Comparison of ENCODE assay signal across 8 cellular contexts in the genomic region with DNA sequence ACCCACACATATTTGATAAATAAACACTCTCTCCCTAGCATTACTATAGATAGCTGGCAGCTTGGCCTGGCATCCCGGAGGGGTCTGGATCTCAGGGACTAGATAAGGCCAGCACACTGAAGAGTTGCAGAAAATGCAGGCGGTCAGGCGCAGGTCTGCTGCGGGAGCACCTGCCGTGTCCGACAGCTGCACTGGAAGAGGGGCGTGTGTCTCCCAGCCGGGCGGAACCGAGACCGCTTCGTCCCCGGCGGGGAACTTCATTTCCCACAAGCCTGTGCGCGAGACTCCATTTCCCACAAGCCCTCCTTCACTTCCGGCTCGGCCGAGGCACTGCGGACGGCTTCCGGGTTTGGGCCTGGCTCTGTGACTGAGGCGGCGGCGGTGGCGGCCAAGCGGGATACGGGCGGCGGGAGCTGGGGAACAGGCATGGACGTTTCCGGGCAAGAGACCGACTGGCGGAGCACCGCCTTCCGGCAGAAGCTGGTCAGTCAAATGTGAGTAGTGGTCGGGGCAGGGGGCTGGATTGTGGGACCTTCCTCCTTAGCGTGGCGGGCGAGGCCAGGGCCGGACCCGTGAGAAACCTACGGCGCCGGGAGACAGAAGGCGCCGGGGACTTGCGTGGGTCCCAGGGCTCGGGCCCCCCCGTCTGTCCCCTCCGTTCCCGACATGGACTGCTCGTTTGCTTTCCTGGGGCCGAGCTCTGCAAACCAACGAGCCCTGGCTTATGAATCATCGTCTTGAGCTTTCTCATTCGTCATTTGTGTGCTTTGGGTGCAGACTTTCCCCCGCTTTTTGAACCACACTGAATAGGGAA. TPM values are rescaled to one million over a fixed set of nuclear protein-coding genes. Genes with fewer than 3 reads are reported as not detected.
A peak's percentile ranks its signal among the peaks of the same experiment; 100 is the strongest.
DNase-seq lines count a peak whose midpoint lies in the region; ATAC-seq and TF ChIP-seq lines count a peak whose summit lies in the region.

A gene with protein sequence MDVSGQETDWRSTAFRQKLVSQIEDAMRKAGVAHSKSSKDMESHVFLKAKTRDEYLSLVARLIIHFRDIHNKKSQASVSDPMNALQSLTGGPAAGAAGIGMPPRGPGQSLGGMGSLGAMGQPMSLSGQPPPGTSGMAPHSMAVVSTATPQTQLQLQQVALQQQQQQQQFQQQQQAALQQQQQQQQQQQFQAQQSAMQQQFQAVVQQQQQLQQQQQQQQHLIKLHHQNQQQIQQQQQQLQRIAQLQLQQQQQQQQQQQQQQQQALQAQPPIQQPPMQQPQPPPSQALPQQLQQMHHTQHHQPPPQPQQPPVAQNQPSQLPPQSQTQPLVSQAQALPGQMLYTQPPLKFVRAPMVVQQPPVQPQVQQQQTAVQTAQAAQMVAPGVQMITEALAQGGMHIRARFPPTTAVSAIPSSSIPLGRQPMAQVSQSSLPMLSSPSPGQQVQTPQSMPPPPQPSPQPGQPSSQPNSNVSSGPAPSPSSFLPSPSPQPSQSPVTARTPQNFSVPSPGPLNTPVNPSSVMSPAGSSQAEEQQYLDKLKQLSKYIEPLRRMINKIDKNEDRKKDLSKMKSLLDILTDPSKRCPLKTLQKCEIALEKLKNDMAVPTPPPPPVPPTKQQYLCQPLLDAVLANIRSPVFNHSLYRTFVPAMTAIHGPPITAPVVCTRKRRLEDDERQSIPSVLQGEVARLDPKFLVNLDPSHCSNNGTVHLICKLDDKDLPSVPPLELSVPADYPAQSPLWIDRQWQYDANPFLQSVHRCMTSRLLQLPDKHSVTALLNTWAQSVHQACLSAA (plus strand): TSS at position 358 of the 814 bp plus-strand sequence. CDS start 69 bp downstream, at position 427.

- peak; percentile 94 for DNase-seq in D341Med (ENCODE audit: low spot score)
- DNase-seq in HuH-7.5 (ENCODE audit: low spot score), result peak; percentile 55
- peak; percentile 83 for DNase-seq in PC-3
- DNase-seq in activated T-cell treated with anti-CD3 and anti-CD28 coated beads for 48 hours (ENCODE audit: low read depth), result peak; percentile 85
- peak; percentile 92 to 94 for DNase-seq in erythroblast (lab: John Stamatoyannopoulos, UW)
- peak; percentile 74 to 76 for DNase-seq in stimulated activated CD8-positive, alpha-beta memory T cell treated with anti-CD3 and anti-CD28 coated beads, Interleukin-7, amount 100 ng/mL, for 1 hour (ENCODE audit: low read depth in 2 of 2)

- peaks cover 6% of the 10 kb centered on the region for H3F3A ChIP-seq in PC-3 (ENCODE audit: low read length, unreplicated experiment)

- CTCF ChIA-PET in PC-3 (lab: Charles Lee), result no interaction called here

- H3K9me2 ChIP-seq in PC-3 (replicated peaks; ENCODE audit: low read length), result no peaks in the 10 kb centered on the region

- H3K4me1 ChIP-seq in PC-3 (ENCODE audit: insufficient read depth, low read length) (peaks cover 44% of the 10 kb centered on the region), mucosa of stomach (ENCODE audit: control insufficient read depth, insufficient read depth, low read length) (peaks cover 38% of the 10 kb centered on the region)

- H3K27me3 ChIP-seq in PC-3 (ENCODE audit: low read length) (no peaks in the 10 kb centered on the region), mucosa of stomach (ENCODE audit: control insufficient read depth, insufficient read depth, low read length) (no peaks in the 10 kb centered on the region)

- H2AFZ ChIP-seq in PC-3 (ENCODE audit: low read length), result peak within 1 kb of the TSS; percentile 50

- H3K79me2 ChIP-seq in PC-3 (ENCODE audit: low read length), result peaks cover 52% of the 10 kb centered on the region

- H3K4me3 ChIP-seq in PC-3 (ENCODE audit: low read length), result peak within 1 kb of the TSS; percentile 80
- H3K4me3 ChIP-seq in mucosa of stomach (ENCODE audit: low read length), result peak within 1 kb of the TSS; percentile 42

- H3K9ac ChIP-seq in PC-3 (ENCODE audit: low read length), result peak within 1 kb of the TSS; percentile 100
- peak within 1 kb of the TSS; percentile 97 for H3K9ac ChIP-seq in mucosa of stomach (ENCODE audit: low read length)

- no peak for TF ChIP-seq CTCF in PC-3 (conservative IDR thresholded peaks at IDR 0.05; ENCODE audit: low read depth, low read length)

- peaks cover 5% of the 10 kb centered on the region for H3K36me3 ChIP-seq in PC-3 (ENCODE audit: low read depth, low read length)
- H3K36me3 ChIP-seq in mucosa of stomach (ENCODE audit: control insufficient read depth, insufficient read depth, low read length), result no peaks in the 10 kb centered on the region

- H3K9me3 ChIP-seq in PC-3 (ENCODE audit: low read length) (no peaks in the 10 kb centered on the region), mucosa of stomach (ENCODE audit: control insufficient read depth, low read length) (no peaks in the 10 kb centered on the region)

- POLR2A ChIA-PET in PC-3 (lab: Charles Lee; ENCODE audit: unreplicated experiment), result interaction anchor here (0.6 to 1.4 kb wide), 2 partner anchors 13 to 23 kb away, joined by 3 to 5 read pairs; no protein-coding TSS in a partner anchor

- peaks cover 25% of the 10 kb centered on the region for H4K20me1 ChIP-seq in PC-3 (ENCODE audit: low read length)

- TSS peak; percentile 76 for BruUV-seq in PC-3 (replicated peaks; lab: Mats Ljungman, UMichigan)

- H3K27ac ChIP-seq in PC-3 (ENCODE audit: low read length), result peak within 1 kb of the TSS; percentile 100

- intact Hi-C loops in PC-3 (cut with micrococcal nuclease), result loop anchor here (5.0 kb wide), 1 partner anchor 60 kb away; no protein-coding TSS in a partner anchor

- peak; percentile 82 for TF ChIP-seq POLR2A in erythroblast (IDR thresholded peaks at IDR 0.05; ENCODE audit: low read length)

- H3K4me2 ChIP-seq in PC-3 (ENCODE audit: low read length), result peak within 1 kb of the TSS; percentile 97

- ATAC-seq in GM21423 (IDR thresholded peaks at IDR 0.05; ENCODE audit: unreplicated experiment) (peak; percentile 72), PC-3 (peak; percentile 61)

RNA-seq across cellular contexts. Expression of the gene that starts here (rescaled TPM):
- 55.9 and 71.3 TPM in 2 replicates for total RNA-seq in PC-3 (2014; rRNA removed)

Comparison
In these comparisons a context has a peak if more than half of its experiments do, and no peak if none do; other contexts are left out.
1. Peak in every context shown above with its lines: DNase-seq, ATAC-seq, H3K4me3 ChIP-seq and H3K27ac ChIP-seq.